9 cellular contexts compared by ENCODE assay signal in the genomic region with DNA sequence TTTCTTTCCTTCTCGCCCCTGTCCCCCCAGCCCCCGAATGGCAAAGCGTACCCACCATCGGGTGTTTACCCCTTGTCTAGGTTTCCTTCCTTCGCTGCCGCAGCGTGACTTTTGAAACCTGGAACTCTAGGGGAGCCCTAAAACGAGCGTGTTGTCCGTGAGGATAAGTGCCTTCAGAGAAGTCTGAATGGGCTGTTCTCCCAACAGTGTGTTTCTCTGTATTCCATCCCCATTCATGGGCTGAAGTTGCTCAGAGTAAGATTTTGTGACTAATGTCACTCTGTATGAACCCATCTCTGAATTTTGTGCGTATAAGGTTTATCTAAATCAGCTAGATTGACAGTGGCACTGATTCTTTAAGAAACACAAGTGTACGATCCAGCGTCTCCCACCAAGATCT. TPM values are rescaled to one million over a fixed set of nuclear protein-coding genes. Genes with fewer than 3 reads are reported as not detected.
DNase-seq lines count a peak whose midpoint lies in the region; ATAC-seq and TF ChIP-seq lines count a peak whose summit lies in the region.
"Had no signal": no experiment of that assay in that cellular context is flagged by ENCODE, and none has a peak within 500 bp of the region (broad histone marks: within the 10 kb centered on the region; RNA-seq: fewer than 3 reads in every experiment).

No MANE protein-coding gene starts in this region.

- intact Hi-C loops in activated T-helper 1 cell treated with anti-CD3 and anti-CD28 coated beads, Interleukin-12 subunit alpha, Interleukin-12 subunit beta, Interleukin-2, Interleukin-4 antibody, amounts not matched to agents 30 ng/mL and 10 ng/mL and 1 ng/mL, durations not matched to agents 14 hours and 24 hours and 36 hours (cut with micrococcal nuclease), result no loop called here

- H3K36me3 Mint-ChIP-seq in activated T-helper 1 cell treated with anti-CD3 and anti-CD28 coated beads, Interleukin-12 subunit alpha, Interleukin-12 subunit beta, Interleukin-2, Interleukin-4 antibody, amounts not matched to agents 30 ng/mL and 10 ng/mL and 1 ng/mL, durations not matched to agents 14 hours and 24 hours and 36 hours (ENCODE audit: low read depth), result no peaks in the 10 kb centered on the region

- peaks cover 13% of the 10 kb centered on the region for H3K27me3 Mint-ChIP-seq in activated T-helper 1 cell treated with anti-CD3 and anti-CD28 coated beads, Interleukin-12 subunit alpha, Interleukin-12 subunit beta, Interleukin-2, Interleukin-4 antibody, amounts not matched to agents 30 ng/mL and 10 ng/mL and 1 ng/mL, durations not matched to agents 14 hours and 24 hours and 36 hours (ENCODE audit: insufficient read depth)

- no peaks in the 10 kb centered on the region for H3K4me1 Mint-ChIP-seq in activated T-helper 1 cell treated with anti-CD3 and anti-CD28 coated beads, Interleukin-12 subunit alpha, Interleukin-12 subunit beta, Interleukin-2, Interleukin-4 antibody, amounts not matched to agents 30 ng/mL and 10 ng/mL and 1 ng/mL, durations not matched to agents 14 hours and 24 hours and 36 hours (ENCODE audit: low read depth)

- CTCF ChIA-PET in RWPE1 (lab: Yijun Ruan, JAX), result no interaction called here

- H3K36me3 ChIP-seq in smooth muscle cell (ENCODE audit: low read depth), result no peaks in the 10 kb centered on the region

- no peak overlapping the region for H3K27ac Mint-ChIP-seq in activated T-helper 1 cell treated with anti-CD3 and anti-CD28 coated beads, Interleukin-12 subunit alpha, Interleukin-12 subunit beta, Interleukin-2, Interleukin-4 antibody, amounts not matched to agents 30 ng/mL and 10 ng/mL and 1 ng/mL, durations not matched to agents 14 hours and 24 hours and 36 hours

- DNase-seq in HuH-7 (ENCODE audit: low spot score) (peak; percentile 27), smooth muscle cell (lab: John Stamatoyannopoulos, UW; ENCODE audit: unreplicated experiment) (no peak), NCI-H1092 treated with DMSO at 0.1 percent for 48 hours (lab: John Stamatoyannopoulos, UW) (no peak), RWPE1 (ENCODE audit: low spot score) (no peak)
- DNase-seq in activated T-helper 1 cell treated with anti-CD3 and anti-CD28 coated beads, Interleukin-12 subunit alpha, Interleukin-12 subunit beta, Interleukin-2, Interleukin-4 antibody, amounts not matched to agents 30 ng/mL and 10 ng/mL and 1 ng/mL, durations not matched to agents 14 hours and 24 hours and 36 hours (ENCODE audit: low spot score), result no peak
- DNase-seq: activated CD4-positive, CD25-positive, alpha-beta regulatory T cell had no signal

- H3K9ac ChIP-seq in smooth muscle cell (ENCODE audit: low read depth), result no peak overlapping the region

- no peak for ATAC-seq in HG02798 (IDR thresholded peaks at IDR 0.05; ENCODE audit: poor library complexity, unreplicated experiment)

- H3K27ac ChIP-seq in smooth muscle cell (ENCODE audit: low read depth) (no peak overlapping the region), RWPE1 (no peak overlapping the region)

- TF ChIP-seq CTCF in smooth muscle cell (IDR thresholded peaks at IDR 0.05; ENCODE audit: borderline replicate concordance, insufficient read depth, poor library complexity, severe bottlenecking) (no peak), RWPE1 (conservative IDR thresholded peaks at IDR 0.05; ENCODE audit: low read depth) (no peak)

- peaks cover 20% of the 10 kb centered on the region for H3K27me3 ChIP-seq in smooth muscle cell (ENCODE audit: low read depth)

- H3K4me3 Mint-ChIP-seq in activated T-helper 1 cell treated with anti-CD3 and anti-CD28 coated beads, Interleukin-12 subunit alpha, Interleukin-12 subunit beta, Interleukin-2, Interleukin-4 antibody, amounts not matched to agents 30 ng/mL and 10 ng/mL and 1 ng/mL, durations not matched to agents 14 hours and 24 hours and 36 hours, result peak overlapping the region; percentile 20

- peaks cover 13% of the 10 kb centered on the region for H3K9me3 Mint-ChIP-seq in activated T-helper 1 cell treated with anti-CD3 and anti-CD28 coated beads, Interleukin-12 subunit alpha, Interleukin-12 subunit beta, Interleukin-2, Interleukin-4 antibody, amounts not matched to agents 30 ng/mL and 10 ng/mL and 1 ng/mL, durations not matched to agents 14 hours and 24 hours and 36 hours

- H3K4me3 ChIP-seq in iPS-18c (ENCODE audit: insufficient read depth, low read depth, low read length) (peak overlapping the region; percentile 77), smooth muscle cell (peak overlapping the region; percentile 69)

- H4K20me1 ChIP-seq in smooth muscle cell (ENCODE audit: low read depth), result no peaks in the 10 kb centered on the region

- peaks cover 3% of the 10 kb centered on the region for H3K9me3 ChIP-seq in iPS-18c (ENCODE audit: control insufficient read depth, insufficient read depth, low read length)
- no peaks in the 10 kb centered on the region for H3K9me3 ChIP-seq in smooth muscle cell (replicated peaks; ENCODE audit: low read depth)

- H3K79me2 ChIP-seq in smooth muscle cell (ENCODE audit: low read depth), result no peaks in the 10 kb centered on the region

- POLR2A ChIA-PET in RWPE1 (lab: Yijun Ruan, JAX; ENCODE audit: low non-redundant PET), result no interaction called here

- H3K4me2 ChIP-seq in smooth muscle cell, result peak overlapping the region; percentile 92

- H3K4me1 ChIP-seq in smooth muscle cell (ENCODE audit: low read depth), result peaks cover under 1% of the 10 kb centered on the region

- H3F3A ChIP-seq in smooth muscle cell (ENCODE audit: low read depth), result no peaks in the 10 kb centered on the region

- WGBS in smooth muscle cell (ENCODE audit: low lambda C conversion rate), result 18% methylated on average over 13 of the region's 13 CpGs

- H2AFZ ChIP-seq in smooth muscle cell (ENCODE audit: low read depth), result peak overlapping the region; percentile 8

RNA-seq across cellular contexts. Expression of a gene that starts 0.9 kb away (rescaled TPM):
- not detected in 2 replicates for total RNA-seq in activated T-helper 1 cell treated with anti-CD3 and anti-CD28 coated beads, Interleukin-12 subunit alpha, Interleukin-12 subunit beta, Interleukin-2, Interleukin-4 antibody, amounts not matched to agents 30 ng/mL and 10 ng/mL and 1 ng/mL, durations not matched to agents 14 hours and 24 hours and 36 hours
- total RNA-seq in smooth muscle cell, result 0.04 and 0.94 TPM in 2 replicates
- polyA plus RNA-seq in smooth muscle cell, result 0.32 and 0.89 TPM in 2 replicates

RNA-seq across cellular contexts. Expression of a gene that starts 5.9 kb away (rescaled TPM):
- not detected in 2 replicates for total RNA-seq in activated T-helper 1 cell treated with anti-CD3 and anti-CD28 coated beads, Interleukin-12 subunit alpha, Interleukin-12 subunit beta, Interleukin-2, Interleukin-4 antibody, amounts not matched to agents 30 ng/mL and 10 ng/mL and 1 ng/mL, durations not matched to agents 14 hours and 24 hours and 36 hours
- not detected in 2 replicates for total RNA-seq in smooth muscle cell
- polyA plus RNA-seq in smooth muscle cell, result not detected in 2 replicates
- total RNA-seq: myocyte had no signal
